In genomic region chr5:143879646-143880045, GRCh38 we compare ENCODE assay signal across 23 cellular contexts.
"Had no signal": no experiment of that assay in that cellular context is flagged by ENCODE, and none has a peak within 500 bp of the region (broad histone marks: within the 10 kb centered on the region; RNA-seq: fewer than 3 reads in every experiment).

No MANE protein-coding gene starts in this region.

- H3K36me3 ChIP-seq: adrenal gland, esophagus squamous epithelium, transverse colon, vagina, WERI-Rb-1 had no signal

- H3K4me1 ChIP-seq: adrenal gland, body of pancreas, esophagus squamous epithelium, foreskin keratinocyte, vagina had no signal

- H3K4me3 ChIP-seq: adrenal gland, body of pancreas, esophagus squamous epithelium, smooth muscle cell, transverse colon, vagina had no signal

- H3K27me3 ChIP-seq: adrenal gland, body of pancreas, esophagus squamous epithelium, foreskin keratinocyte, transverse colon, vagina had no signal

- H3K9me3 ChIP-seq: adrenal gland, body of pancreas, esophagus squamous epithelium, transverse colon, vagina had no signal

- DNase-seq: activated CD4-positive, alpha-beta memory T cell treated with anti-CD3 and anti-CD28 coated beads for 36 hours; activated CD4-positive, alpha-beta T cell treated with anti-CD3 and anti-CD28 coated beads for 36 hours; activated CD8-positive, alpha-beta memory T cell treated with anti-CD3 and anti-CD28 coated beads, Interleukin-2, amount 10 ng/mL, durations not matched to agents 7 days and 5 days; activated naive CD4-positive, alpha-beta T cell treated with anti-CD3 and anti-CD28 coated beads, Interleukin-2, amount 50 U/mL, for 16 hours; activated T-cell treated with anti-CD3 and anti-CD28 coated beads, Interleukin-2, amount 50 U/mL, for 1 hour; adrenal gland; effector CD8-positive, alpha-beta T cell; esophagus squamous epithelium; foreskin keratinocyte; head of caudate nucleus; mammary epithelial cell; naive thymus-derived CD8-positive, alpha-beta T cell; posterior cingulate gyrus; right cardiac atrium; stimulated activated CD4-positive, alpha-beta T cell treated with anti-CD3 and anti-CD28 coated beads, Interleukin-4, amount 100 ng/mL, for 4 hours; stimulated activated CD8-positive, alpha-beta memory T cell treated with anti-CD3 and anti-CD28 coated beads, Interleukin-4, amount 100 ng/mL, for 48 hours; stimulated activated naive CD4-positive, alpha-beta T cell treated with Interleukin-2 at 50 U/mL for 16 hours; T-helper 17 cell; transverse colon; WERI-Rb-1 had no signal
